Comparison of ENCODE assay signal across 8 cellular contexts in genomic region chr15:81323944-81324881, GRCh38. TPM values are rescaled to one million over a fixed set of nuclear protein-coding genes. Genes with fewer than 3 reads are reported as not detected.
DNase-seq lines count a peak whose midpoint lies in the region; ATAC-seq, FAIRE-seq and TF ChIP-seq lines count a peak whose summit lies in the region.

Gene STARD5, minus strand, starts transcription at chr15:81324141. Its CDS starts 42 bp downstream, at chr15:81324099.

- H3F3A ChIP-seq in OCI-LY1 (ENCODE audit: insufficient read depth, low read length): no peaks in the 10 kb centered on the region

- no peaks in the 10 kb centered on the region for H4K20me1 ChIP-seq in OCI-LY1 (ENCODE audit: insufficient read depth, low read length)

- peak within 1 kb of the TSS; percentile 79 for H3K4me2 ChIP-seq in OCI-LY1 (ENCODE audit: low read length)

- H3K9me3 ChIP-seq in OCI-LY1 (ENCODE audit: low read length): no peaks in the 10 kb centered on the region
- no peaks in the 10 kb centered on the region for H3K9me3 ChIP-seq in mucosa of descending colon

- H3K4me3 ChIP-seq in OCI-LY1 (ENCODE audit: low read depth, low read length, poor library complexity, severe bottlenecking) (peak within 1 kb of the TSS; percentile 70), mucosa of descending colon (peak within 1 kb of the TSS; percentile 37)

- no peak for FAIRE-seq in D721Med (lab: Jason Lieb, UNC)

- no peaks in the 10 kb centered on the region for H3K9me2 ChIP-seq in OCI-LY1 (ENCODE audit: low read depth, low read length)

- peak within 1 kb of the TSS; percentile 17; the same call in 1 of the 2 replicates for H2AFZ ChIP-seq in OCI-LY1 (ENCODE audit: low read length)

- H3K9ac ChIP-seq in OCI-LY1 (ENCODE audit: low read length): peak within 1 kb of the TSS; percentile 67

- no peaks in the 10 kb centered on the region for H3K27me3 ChIP-seq in OCI-LY1 (ENCODE audit: insufficient read depth, low read length)

- ATAC-seq in GM21526 (IDR thresholded peaks at IDR 0.05; ENCODE audit: low FRiP score, unreplicated experiment): peak; percentile 99
- ATAC-seq in mucosa of descending colon: peak; percentile 98

- DNase-seq in D721Med (ENCODE audit: insufficient read length, low spot score) (peak; percentile 93), HuH-7 (ENCODE audit: low spot score) (peak; percentile 91), activated T-cell treated with anti-CD3 and anti-CD28 coated beads for 24 hours (ENCODE audit: low read depth) (peak; percentile 96), epithelial cell of prostate (ENCODE audit: low read depth, low spot score) (peak; percentile 83), mucosa of descending colon (peak; percentile 99 to 100 (median 99))
- DNase-seq in stimulated activated CD8-positive, alpha-beta memory T cell treated with anti-CD3 and anti-CD28 coated beads, Interleukin-4, amount 100 ng/mL, for 1 hour (ENCODE audit: low read depth in 2 of 2, low spot score in 1 of 2): peak; percentile 87 to 91

- intact Hi-C loops in mucosa of descending colon (cut with DNase I, micrococcal nuclease): no loop called here

- H3K36me3 ChIP-seq in OCI-LY1 (ENCODE audit: insufficient read depth, low read length) (peaks cover 2% of the 10 kb centered on the region; the same call in 1 of the 2 replicates), mucosa of descending colon (ENCODE audit: low read depth) (no peaks in the 10 kb centered on the region)

- H3K27ac ChIP-seq in OCI-LY1 (ENCODE audit: low read depth, low read length, poor library complexity, severe bottlenecking) (no peak within 1 kb of the TSS), epithelial cell of prostate (peak within 1 kb of the TSS; percentile 74)

- H3K4me1 ChIP-seq in OCI-LY1 (ENCODE audit: insufficient read depth, low read length, severe bottlenecking) (peaks cover 22% of the 10 kb centered on the region), mucosa of descending colon (ENCODE audit: low read depth) (peaks cover 15% of the 10 kb centered on the region)

- no peak for TF ChIP-seq CTCF in D721Med (IDR thresholded peaks at IDR 0.05; ENCODE audit: insufficient read depth, missing control alignments)
- TF ChIP-seq CTCF in OCI-LY1 (IDR thresholded peaks at IDR 0.05; ENCODE audit: low read length): no peak
- TF ChIP-seq CTCF in mucosa of descending colon (IDR thresholded peaks at IDR 0.05): no peak

- H3K79me2 ChIP-seq in OCI-LY1 (ENCODE audit: insufficient read depth, low read length): no peaks in the 10 kb centered on the region

RNA-seq across cellular contexts. Expression of gene STARD5, which starts in this region (rescaled TPM):
- total RNA-seq in mucosa of descending colon: 10 to 100 TPM; 16.6 to 38.9 (median 33.4) TPM
